ENCODE assay signal across 8 cellular contexts in the genomic region with DNA sequence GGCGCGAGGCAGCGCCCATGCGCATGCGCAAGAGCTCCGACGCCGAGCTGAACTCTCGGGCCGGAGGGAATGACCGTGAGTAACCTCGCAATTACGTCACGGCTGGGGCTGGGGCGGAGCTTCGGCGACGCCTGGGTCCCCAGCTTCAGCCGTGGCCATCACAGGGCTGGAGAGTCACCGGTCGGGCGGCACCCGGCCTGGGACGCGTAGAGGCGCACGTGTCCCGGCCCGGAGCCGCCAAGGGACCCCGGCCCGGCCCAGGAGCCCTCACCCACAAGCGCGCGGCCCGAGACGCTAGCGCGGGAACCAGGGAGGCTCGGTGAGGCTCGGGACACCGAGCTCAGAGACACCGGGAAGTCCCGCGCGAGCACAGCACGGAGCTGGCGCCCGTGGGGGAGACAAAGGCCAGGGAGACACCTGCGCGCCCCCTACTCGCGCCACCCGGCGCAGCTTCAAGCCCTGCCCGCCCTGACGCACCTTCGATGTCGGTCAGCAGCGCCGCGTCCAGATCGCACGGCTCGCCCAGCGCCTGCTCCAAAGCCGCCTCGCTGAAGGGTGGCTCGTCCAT. TPM values are rescaled to one million over a fixed set of nuclear protein-coding genes. Genes with fewer than 3 reads are reported as not detected.
DNase-seq lines count a peak whose midpoint lies in the region; ATAC-seq lines count a peak whose summit lies in the region.

No MANE protein-coding gene starts in this region.

- peak; percentile 47 for ATAC-seq in GM21367 (IDR thresholded peaks at IDR 0.05; ENCODE audit: unreplicated experiment)
- peak; percentile 77 for ATAC-seq in activated CD8-positive, alpha-beta memory T cell treated with anti-CD3 and anti-CD28 coated beads, Interleukin-2, amount 10 ng/mL, durations not matched to agents 7 days and 5 days
- ATAC-seq in effector memory CD8-positive, alpha-beta T cell (replicated peaks): peak; percentile 74

- no peak overlapping the region for H2AK5ac ChIP-seq in mesenchymal stem cell (ENCODE audit: low read length, severe bottlenecking)

- H3K4me1 ChIP-seq in mesenchymal stem cell (ENCODE audit: control insufficient read depth, insufficient read depth, low read depth, low read length): peaks cover 43% of the 10 kb centered on the region

- CTCF ChIA-PET in activated CD8-positive, alpha-beta memory T cell treated with anti-CD3 and anti-CD28 coated beads, Interleukin-2, amount 10 ng/mL, durations not matched to agents 7 days and 5 days (lab: Charles Lee): interaction anchor here (0.7 to 4.2 kb wide), 20 partner anchors 10 to 197 kb away, joined by 3 to 34 read pairs (median 4); no protein-coding TSS in a partner anchor

- peak overlapping the region; percentile 80 for H2BK5ac ChIP-seq in mesenchymal stem cell (ENCODE audit: low read depth, low read length, poor library complexity, severe bottlenecking)

- peak overlapping the region; percentile 89 for H2BK120ac ChIP-seq in mesenchymal stem cell (ENCODE audit: low read depth, low read length)

- H3K27me3 Mint-ChIP-seq in activated CD8-positive, alpha-beta memory T cell treated with anti-CD3 and anti-CD28 coated beads, Interleukin-2, amount 10 ng/mL, durations not matched to agents 7 days and 5 days: no peaks in the 10 kb centered on the region
- H3K27me3 Mint-ChIP-seq in effector memory CD8-positive, alpha-beta T cell: no peaks in the 10 kb centered on the region

- H3K27me3 ChIP-seq in mesenchymal stem cell (ENCODE audit: control insufficient read depth in 1 of 2, insufficient read depth in 1 of 2, low read length in 2 of 2): no peaks in the 10 kb centered on the region

- H3K4me1 Mint-ChIP-seq in activated CD8-positive, alpha-beta memory T cell treated with anti-CD3 and anti-CD28 coated beads, Interleukin-2, amount 10 ng/mL, durations not matched to agents 7 days and 5 days: peaks cover 71% of the 10 kb centered on the region
- H3K4me1 Mint-ChIP-seq in effector memory CD8-positive, alpha-beta T cell (ENCODE audit: low read depth in 2 of 2): peaks cover 36 to 54% of the 10 kb centered on the region in 2 donors

- H3K36me3 Mint-ChIP-seq in activated CD8-positive, alpha-beta memory T cell treated with anti-CD3 and anti-CD28 coated beads, Interleukin-2, amount 10 ng/mL, durations not matched to agents 7 days and 5 days: peaks cover 13% of the 10 kb centered on the region
- H3K36me3 Mint-ChIP-seq in effector memory CD8-positive, alpha-beta T cell (ENCODE audit: insufficient read depth): peaks cover 73% of the 10 kb centered on the region

- peaks cover 4 to 6% of the 10 kb centered on the region in 2 experiments for H3K36me3 ChIP-seq in mesenchymal stem cell (ENCODE audit: control insufficient read depth in 1 of 2, insufficient read depth in 2 of 2, low read depth in 1 of 2, low read length in 2 of 2)

- H4K91ac ChIP-seq in mesenchymal stem cell (ENCODE audit: low read length): peak overlapping the region; percentile 98

- H4K8ac ChIP-seq in mesenchymal stem cell (ENCODE audit: low read length): peak overlapping the region; percentile 98

- H3K18ac ChIP-seq in mesenchymal stem cell (ENCODE audit: low read depth in 1 of 2, low read length in 2 of 2): peak overlapping the region; percentile 98

- peak overlapping the region in 1 of 2 experiments; percentile 42 for H3K23ac ChIP-seq in mesenchymal stem cell (ENCODE audit: low read length in 2 of 2)

- peak overlapping the region; percentile 84 to 86 for H3K4me3 ChIP-seq in mesenchymal stem cell (ENCODE audit: insufficient read depth in 1 of 2, low read depth in 1 of 2, low read length in 2 of 2)

- peak overlapping the region; percentile 99 for H2BK15ac ChIP-seq in mesenchymal stem cell (ENCODE audit: low read depth, poor library complexity, severe bottlenecking)

- peak; percentile 86 for DNase-seq in COR-L47 (lab: John Stamatoyannopoulos, UW)
- peak; percentile 91 for DNase-seq in HT1080 (ENCODE audit: low read depth)
- DNase-seq in NK-92 treated with Interleukin-12 subunit alpha and Interleukin-12 subunit beta, amount 100 ng/mL, for 24 hours (lab: John Stamatoyannopoulos, UW): peak; percentile 85
- DNase-seq in activated CD8-positive, alpha-beta memory T cell treated with anti-CD3 and anti-CD28 coated beads, Interleukin-2, amount 10 ng/mL, durations not matched to agents 7 days and 5 days: peak; percentile 98
- DNase-seq in effector memory CD8-positive, alpha-beta T cell: peak; percentile 98 to 99 (median 98)
- DNase-seq in mesenchymal stem cell: peak; percentile 95
- peak; percentile 95 for DNase-seq in stimulated activated CD8-positive, alpha-beta memory T cell treated with anti-CD3 and anti-CD28 coated beads, Interleukin-12 subunit alpha, Interleukin-12 subunit beta, amount 100 ng/mL, for 1 hour (ENCODE audit: low read depth)

- peaks cover 15% of the 10 kb centered on the region for H3K79me1 ChIP-seq in mesenchymal stem cell (replicated peaks; ENCODE audit: low read length, poor library complexity, severe bottlenecking)

- H2AFZ ChIP-seq in mesenchymal stem cell (ENCODE audit: low read depth, low read length): no peak overlapping the region

- H3K27ac Mint-ChIP-seq in activated CD8-positive, alpha-beta memory T cell treated with anti-CD3 and anti-CD28 coated beads, Interleukin-2, amount 10 ng/mL, durations not matched to agents 7 days and 5 days: peak overlapping the region; percentile 95
- H3K27ac Mint-ChIP-seq in effector memory CD8-positive, alpha-beta T cell: peak overlapping the region; percentile 99

- peak overlapping the region; percentile 79 for H3K4me2 ChIP-seq in mesenchymal stem cell (ENCODE audit: low read length, poor library complexity, severe bottlenecking)

- no peaks in the 10 kb centered on the region for H3K9me3 ChIP-seq in mesenchymal stem cell (ENCODE audit: control insufficient read depth, low read length)

- H3K14ac ChIP-seq in mesenchymal stem cell (ENCODE audit: low read length in 2 of 2): peak overlapping the region; percentile 88 to 97

- peak overlapping the region; percentile 33 to 69 for H2BK12ac ChIP-seq in mesenchymal stem cell (ENCODE audit: low read length in 2 of 2)

- no peak overlapping the region for H3K27ac ChIP-seq in mesenchymal stem cell (ENCODE audit: low read length, poor library complexity, severe bottlenecking)

- H3K9me3 Mint-ChIP-seq in activated CD8-positive, alpha-beta memory T cell treated with anti-CD3 and anti-CD28 coated beads, Interleukin-2, amount 10 ng/mL, durations not matched to agents 7 days and 5 days (ENCODE audit: low read depth): no peaks in the 10 kb centered on the region
- no peaks in the 10 kb centered on the region for H3K9me3 Mint-ChIP-seq in effector memory CD8-positive, alpha-beta T cell

- H3K4ac ChIP-seq in mesenchymal stem cell (ENCODE audit: low read depth in 1 of 2, low read length in 2 of 2): peak overlapping the region; percentile 86 to 99

- H3K9ac ChIP-seq in mesenchymal stem cell (ENCODE audit: low read length): peak overlapping the region; percentile 97

- under 1% methylated on average over 58 of the region's 69 CpGs for WGBS in mesenchymal stem cell

- peak overlapping the region; percentile 85 for H3K4me3 Mint-ChIP-seq in activated CD8-positive, alpha-beta memory T cell treated with anti-CD3 and anti-CD28 coated beads, Interleukin-2, amount 10 ng/mL, durations not matched to agents 7 days and 5 days
- peak overlapping the region; percentile 91 to 95 for H3K4me3 Mint-ChIP-seq in effector memory CD8-positive, alpha-beta T cell

RNA-seq across cellular contexts. Expression of gene SREBF1, which starts 0.5 kb away (rescaled TPM):
- total RNA-seq in HT1080 (2014; rRNA removed; shearing (Covaris generic)): 42.2 and 65.4 TPM in 2 replicates
- polyA plus RNA-seq in HT1080 (2015; cell fraction: cytosol; rRNA removed): 28.6 and 29.9 TPM in 2 replicates
- polyA plus RNA-seq in HT1080 (2015; cell fraction: nucleus; rRNA removed): 168 and 169 TPM in 2 replicates
- total RNA-seq in activated CD8-positive, alpha-beta memory T cell treated with anti-CD3 and anti-CD28 coated beads, Interleukin-2, amount 10 ng/mL, durations not matched to agents 7 days and 5 days: 100 to 1,000 TPM in 1 of 2 experiments, 10 to 100 TPM in 1; 90.6 to 184 TPM
- 89.9 TPM for polyA plus RNA-seq in mesenchymal stem cell (2013, experiment 1 of 2)
- 89.1 TPM for polyA plus RNA-seq in mesenchymal stem cell (2013, experiment 2 of 2)
